In the genomic region with DNA sequence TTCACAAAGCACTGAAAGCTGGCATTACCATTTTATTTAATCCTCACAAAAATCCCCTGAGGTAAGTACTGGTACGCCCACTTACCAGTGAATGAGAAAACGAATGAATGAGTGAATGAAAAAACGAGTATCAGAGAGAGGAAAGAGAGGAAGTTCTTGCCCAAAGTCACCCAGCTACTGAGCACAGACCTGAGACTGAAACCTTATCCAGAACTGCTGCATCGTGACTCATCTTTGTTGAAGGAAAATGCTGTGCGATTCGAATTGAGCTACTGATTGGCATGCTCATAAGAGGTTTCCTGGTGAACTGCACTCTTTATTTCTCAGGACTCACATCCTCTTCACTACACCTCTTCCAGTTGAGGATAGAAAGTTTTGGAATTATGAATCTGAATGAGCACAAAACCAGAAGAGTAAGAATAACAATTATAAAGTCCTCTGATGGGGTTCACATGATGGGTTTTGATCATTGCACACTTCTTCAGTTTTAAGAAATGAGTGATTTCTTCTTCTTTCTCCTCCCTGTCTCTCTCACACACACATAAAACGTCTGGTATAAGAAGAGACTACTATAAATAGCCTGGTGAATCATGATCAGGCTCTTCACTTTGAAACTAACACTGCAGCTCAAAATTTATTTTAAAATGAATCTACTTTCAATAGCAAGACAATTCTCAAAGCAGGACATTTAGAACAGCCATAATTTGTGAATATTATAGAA, we compare ENCODE assay signal across 8 cellular contexts. TPM values are rescaled to one million over a fixed set of nuclear protein-coding genes. Genes with fewer than 3 reads are reported as not detected.
A peak's percentile ranks its signal among the peaks of the same experiment; 100 is the strongest.
DNase-seq lines count a peak whose midpoint lies in the region; ATAC-seq and TF ChIP-seq lines count a peak whose summit lies in the region.

No MANE protein-coding gene starts in this region.

- peak; percentile 49 for ATAC-seq in GM21528 (IDR thresholded peaks at IDR 0.05; ENCODE audit: low FRiP score, unreplicated experiment)

- no peaks in the 10 kb centered on the region for H3K9me3 ChIP-seq in CD8-positive, alpha-beta memory T cell (ENCODE audit: low read length)
- H3K9me3 ChIP-seq in adipocyte (ENCODE audit: control insufficient read depth, low read length) (no peaks in the 10 kb centered on the region), esophagus squamous epithelium (no peaks in the 10 kb centered on the region)

- H3K36me3 Mint-ChIP-seq in CD8-positive, alpha-beta memory T cell, result peaks cover 0 to 4% (median 1%) of the 10 kb centered on the region in 3 donors

- H3K36me3 ChIP-seq in CD8-positive, alpha-beta memory T cell (ENCODE audit: insufficient read depth, low read length), result no peaks in the 10 kb centered on the region
- H3K36me3 ChIP-seq in adipocyte (ENCODE audit: control insufficient read depth, insufficient read depth, low read length, severe bottlenecking) (no peaks in the 10 kb centered on the region), esophagus squamous epithelium (no peaks in the 10 kb centered on the region)

- no peaks in the 10 kb centered on the region for H3K27me3 Mint-ChIP-seq in CD8-positive, alpha-beta memory T cell

- CTCF ChIA-PET in CD8-positive, alpha-beta memory T cell (lab: Charles Lee), result no interaction called here

- POLR2A ChIA-PET in CD8-positive, alpha-beta memory T cell (lab: Charles Lee), result interaction anchor here (1.0 kb wide), 1 partner anchor 15 kb away, joined by 3 read pairs; no protein-coding TSS in a partner anchor

- intact Hi-C loops in esophagus squamous epithelium (cut with DNase I), result no loop called here

- WGBS in esophagus squamous epithelium, 2 donors, result 19 to 20% methylated on average over 7 of the region's 7 CpGs

- no peak overlapping the region for H3K4me3 ChIP-seq in CD8-positive, alpha-beta memory T cell (ENCODE audit: low read length)
- peak overlapping the region; percentile 62 for H3K4me3 ChIP-seq in adipocyte (ENCODE audit: low read length)
- H3K4me3 ChIP-seq in esophagus squamous epithelium, result no peak overlapping the region

- H3K4me3 Mint-ChIP-seq in CD8-positive, alpha-beta memory T cell, result peak overlapping the region in 2 of 7 donors; percentile 22 to 40

- H3K9me3 Mint-ChIP-seq in CD8-positive, alpha-beta memory T cell, result peaks cover 0 to 2% (median 0%) of the 10 kb centered on the region in 5 donors

- H3K9ac ChIP-seq in adipocyte (ENCODE audit: low read length), result peak overlapping the region; percentile 21

- H3K4me1 ChIP-seq in CD8-positive, alpha-beta memory T cell (ENCODE audit: insufficient read depth, low read length), result peaks cover 40% of the 10 kb centered on the region
- H3K4me1 ChIP-seq in adipocyte (ENCODE audit: control insufficient read depth, insufficient read depth, low read length) (peaks cover 29% of the 10 kb centered on the region), esophagus squamous epithelium (peaks cover 0 to 18% (median 4%) of the 10 kb centered on the region in 3 donors)

- H3K27ac ChIP-seq in CD8-positive, alpha-beta memory T cell (ENCODE audit: low read depth, low read length), result no peak overlapping the region
- H3K27ac ChIP-seq in esophagus squamous epithelium, result peak overlapping the region in 1 of 4 donors; percentile 38

- peaks cover 68 to 76% (median 75%) of the 10 kb centered on the region in 3 donors for H3K4me1 Mint-ChIP-seq in CD8-positive, alpha-beta memory T cell

- H3K27me3 ChIP-seq in CD8-positive, alpha-beta memory T cell (ENCODE audit: insufficient read depth, low read length, poor library complexity, severe bottlenecking), result no peaks in the 10 kb centered on the region
- H3K27me3 ChIP-seq in adipocyte (replicated peaks; ENCODE audit: control insufficient read depth, insufficient read depth, low read length), result no peaks in the 10 kb centered on the region
- H3K27me3 ChIP-seq in esophagus squamous epithelium, result no peaks in the 10 kb centered on the region

- no peak for DNase-seq in CD8-positive, alpha-beta memory T cell
- DNase-seq in LHCN-M2 (ENCODE audit: low read depth) (peak; percentile 91), adipocyte (ENCODE audit: low read depth) (peak; percentile 75), non-pigmented ciliary epithelial cell (ENCODE audit: low read depth) (peak; percentile 62), esophagus squamous epithelium (lab: John Stamatoyannopoulos, UW) (no peak), midbrain (lab: John Stamatoyannopoulos, UW) (no peak), germinal center (ENCODE audit: low spot score) (no peak)

- TF ChIP-seq CTCF in esophagus squamous epithelium (IDR thresholded peaks at IDR 0.05), result peak in 1 of 6 experiments; percentile 16

- no peak for TF ChIP-seq POLR2A in esophagus squamous epithelium (IDR thresholded peaks at IDR 0.05)

- H3K27ac Mint-ChIP-seq in CD8-positive, alpha-beta memory T cell, result peak overlapping the region in 5 of 8 donors; percentile 15 to 76 (median 35)

RNA-seq across cellular contexts. Expression of gene IL12RB2, which starts 32.1 kb away (rescaled TPM):
- 10 to 100 TPM; 32.8 to 35.1 TPM for total RNA-seq in CD8-positive, alpha-beta memory T cell
- polyA plus RNA-seq in CD8-positive, alpha-beta memory T cell, result 6.8 TPM
- total RNA-seq in LHCN-M2 (2014; rRNA removed) (not detected in 2 replicates), esophagus squamous epithelium (1 to 10 TPM; 1.3 to 7.6 (median 3.5) TPM)
- 0.11 TPM for polyA plus RNA-seq in LHCN-M2 (2012)

Comparison
In these comparisons a context has a peak if more than half of its experiments do, and no peak if none do; other contexts are left out.
1. DNase-seq: peak in LHCN-M2 (single experiment), adipocyte (single experiment) and non-pigmented ciliary epithelial cell (single experiment); none in CD8-positive, alpha-beta memory T cell (0 of 5), esophagus squamous epithelium (single experiment), midbrain (single experiment) and germinal center (single experiment).